ENCODE assay signal across 13 cellular contexts in genomic region chr12:102063066-102063465, GRCh38. TPM values are rescaled to one million over a fixed set of nuclear protein-coding genes. Genes with fewer than 3 reads are reported as not detected.
A peak's percentile ranks its signal among the peaks of the same experiment; 100 is the strongest.
DNase-seq lines count a peak whose midpoint lies in the region; FAIRE-seq and TF ChIP-seq lines count a peak whose summit lies in the region.
"Had no signal": no experiment of that assay in that cellular context is flagged by ENCODE, and none has a peak within 500 bp of the region (broad histone marks: within the 10 kb centered on the region; RNA-seq: fewer than 3 reads in every experiment).

No MANE protein-coding gene starts in this region.

- DNase-seq in BE2C (peak; percentile 43), G401 (ENCODE audit: low spot score) (peak; percentile 25), NCI-H69 (lab: John Stamatoyannopoulos, UW) (peak; percentile 20), erythroblast (lab: John Stamatoyannopoulos, UW) (peak; percentile 6 to 13), D721Med (ENCODE audit: insufficient read length, low spot score) (no peak), NCI-H2029 (lab: John Stamatoyannopoulos, UW) (no peak), GM12892 (ENCODE audit: insufficient read length) (no peak)
- DNase-seq: activated T-cell treated with anti-CD3 and anti-CD28 coated beads, Interleukin-2, amount 50 U/mL, for 1 hour; amygdala; left ventricle myocardium inferior; naive thymus-derived CD8-positive, alpha-beta T cell; NCI-H1105; T-cell had no signal

- FAIRE-seq in D721Med (lab: Jason Lieb, UNC) (no peak), GM12892 (lab: Jason Lieb, UNC) (no peak)

- TF ChIP-seq CTCF in BE2C (IDR thresholded peaks at IDR 0.05; ENCODE audit: low read depth, low read length) (no peak), D721Med (IDR thresholded peaks at IDR 0.05; ENCODE audit: insufficient read depth, missing control alignments) (no peak)

- no peaks in the 10 kb centered on the region for H3K9me3 ChIP-seq in BE2C
- H3K9me3 ChIP-seq: left ventricle myocardium inferior had no signal

- no peaks in the 10 kb centered on the region for H3K36me3 ChIP-seq in BE2C

- no peak overlapping the region for H3K4me3 ChIP-seq in BE2C (ENCODE audit: low read depth, low read length)

- peaks cover 9% of the 10 kb centered on the region for H3K4me1 ChIP-seq in BE2C

- no peak for TF ChIP-seq POLR2A in erythroblast (IDR thresholded peaks at IDR 0.05; ENCODE audit: low read length)
- TF ChIP-seq POLR2A in GM12892 (IDR thresholded peaks at IDR 0.05; ENCODE audit: low read depth, low read length) = no peak

- in situ Hi-C loops in G401 (cut with HindIII; ENCODE audit: low sequenced_read_pairs) = no loop called here

- no peaks in the 10 kb centered on the region for H3K27me3 ChIP-seq in BE2C

RNA-seq across cellular contexts. Expression of gene WASHC3, which starts 1.3 kb away (rescaled TPM):
- 16.6 TPM for polyA plus RNA-seq in BE2C (2012; ENCODE audit: insufficient read depth, insufficient read length, low read depth)
- total RNA-seq in G401 (2014; rRNA removed; shearing (Covaris generic)) = 28.6 and 54.0 TPM in 2 replicates
- 66.9 TPM for polyA plus RNA-seq in GM12892 (2012; ENCODE audit: missing spikeins)

RNA-seq across cellular contexts. Expression of gene NUP37, which starts 56.8 kb away (rescaled TPM):
- 23.7 TPM for polyA plus RNA-seq in BE2C (2012; ENCODE audit: insufficient read depth, insufficient read length, low read depth)
- 92.8 and 117 TPM in 2 replicates for total RNA-seq in G401 (2014; rRNA removed; shearing (Covaris generic))
- polyA plus RNA-seq in GM12892 (2012; ENCODE audit: missing spikeins) = 64.0 TPM

RNA-seq across cellular contexts. Expression of gene PARPBP, which starts 56.9 kb away (rescaled TPM):
- polyA plus RNA-seq in BE2C (2012; ENCODE audit: insufficient read depth, insufficient read length, low read depth) = 5.4 TPM
- 27.8 and 51.0 TPM in 2 replicates for total RNA-seq in G401 (2014; rRNA removed; shearing (Covaris generic))
- 18.9 TPM for polyA plus RNA-seq in GM12892 (2012; ENCODE audit: missing spikeins)

Comparison
In these comparisons a context has a peak if more than half of its experiments do, and no peak if none do; other contexts are left out.
1. DNase-seq: peak in BE2C (single experiment), G401 (single experiment), NCI-H69 (single experiment) and erythroblast (2 of 2); none in D721Med (single experiment), NCI-H2029 (single experiment) and GM12892 (single experiment).